ENCODE assay signal across 8 cellular contexts in genomic region chrX:12974797-12975669, GRCh38. TPM values are rescaled to one million over a fixed set of nuclear protein-coding genes. Genes with fewer than 3 reads are reported as not detected.
DNase-seq lines count a peak whose midpoint lies in the region; ATAC-seq and TF ChIP-seq lines count a peak whose summit lies in the region.

Gene TMSB4X, plus strand, starts transcription at chrX:12975110.

- WGBS in ectodermal cell, 2 experiments, result 0 to 1% methylated on average over 57 to 58 of the region's 60 CpGs
- WGBS in lung, 2 donors, result 0 to 17% methylated on average over 37 to 60 of the region's 60 CpGs

- ATAC-seq in GM19351 (IDR thresholded peaks at IDR 0.05; ENCODE audit: unreplicated experiment) (peak; percentile 25), HG03571 (IDR thresholded peaks at IDR 0.05; ENCODE audit: unreplicated experiment) (peak; percentile 27), lung (ENCODE audit: insufficient read depth, low FRiP score) (peak; percentile 78)

- peak; percentile 74 for DNase-seq in AG09319 (ENCODE audit: extremely low read depth, low read depth)
- DNase-seq in NOMO-1 (lab: John Stamatoyannopoulos, UW; ENCODE audit: unreplicated experiment in 2 of 2), result peak; percentile 83 to 89
- peak; percentile 92 for DNase-seq in activated CD8-positive, alpha-beta memory T cell treated with anti-CD3 and anti-CD28 coated beads for 24 hours
- DNase-seq in lung (ENCODE audit: low spot score), result peak; percentile 84
- DNase-seq in stimulated activated CD4-positive, alpha-beta T cell treated with anti-CD3 and anti-CD28 coated beads, TNF-alpha, amount 100 ng/mL, for 4 hours (ENCODE audit: low read depth in 3 of 3), result peak; percentile 63 to 68 (median 66)

- peak within 1 kb of the TSS; percentile 90 for H3K27ac ChIP-seq in ectodermal cell (ENCODE audit: insufficient read depth, low read depth, low read length, poor library complexity, severe bottlenecking)
- peak within 1 kb of the TSS; percentile 80 to 97 for H3K27ac ChIP-seq in lung (ENCODE audit: low read depth in 1 of 2, low read length in 1 of 2)

- TF ChIP-seq CTCF in AG09319 (IDR thresholded peaks at IDR 0.05; ENCODE audit: low read depth, low read length), result no peak
- TF ChIP-seq CTCF in lung (IDR thresholded peaks at IDR 0.05; ENCODE audit: control extremely low read depth, extremely low read depth), result no peak

- peak within 1 kb of the TSS; percentile 83 for H3K4me3 ChIP-seq in ectodermal cell (ENCODE audit: insufficient read depth, low read depth, low read length)
- peak within 1 kb of the TSS; percentile 77 for H3K4me3 ChIP-seq in lung

- H3K36me3 ChIP-seq in ectodermal cell (ENCODE audit: control insufficient read depth, insufficient read depth, low read length) (no peaks in the 10 kb centered on the region), lung (ENCODE audit: control insufficient read depth in 2 of 2, insufficient read depth in 2 of 2, low read length in 2 of 2) (no peaks in the 10 kb centered on the region)

- H3K9me3 ChIP-seq in ectodermal cell (ENCODE audit: control insufficient read depth, low read length), result no peaks in the 10 kb centered on the region
- peaks cover 0 to 5% of the 10 kb centered on the region in 2 donors for H3K9me3 ChIP-seq in lung (ENCODE audit: control insufficient read depth in 2 of 2, insufficient read depth in 1 of 2, low read length in 1 of 2)

- H3K4me1 ChIP-seq in ectodermal cell (ENCODE audit: control insufficient read depth, insufficient read depth, low read length) (no peaks in the 10 kb centered on the region), lung (ENCODE audit: control insufficient read depth in 2 of 2, insufficient read depth in 2 of 2, low read length in 2 of 2) (peaks cover 0 to 7% of the 10 kb centered on the region in 2 donors)

- H3K27me3 ChIP-seq in ectodermal cell (ENCODE audit: control insufficient read depth, insufficient read depth, low read length, poor library complexity, severe bottlenecking), result no peaks in the 10 kb centered on the region
- no peaks in the 10 kb centered on the region for H3K27me3 ChIP-seq in lung (ENCODE audit: control insufficient read depth, insufficient read depth)

RNA-seq across cellular contexts. Expression of gene TMSB4X, which starts in this region (rescaled TPM):
- polyA plus RNA-seq in ectodermal cell (2013, experiment 1 of 4), result 1,651 TPM
- polyA plus RNA-seq in ectodermal cell (2013, experiment 2 of 4), result 1,489 TPM
- polyA plus RNA-seq in ectodermal cell (2013, experiment 3 of 4), result 1,632 TPM
- polyA plus RNA-seq in ectodermal cell (2013, experiment 4 of 4), result 1,810 TPM
- total RNA-seq in lung, result 1,000 to 10,000 TPM; 4,686 to 8,614 TPM
- polyA plus RNA-seq in lung, result 1,000 to 10,000 TPM; 7,790 to 9,527 TPM

Comparison
In these comparisons a context has a peak if more than half of its experiments do, and no peak if none do; other contexts are left out.
1. Peak in every context shown above with its lines: DNase-seq, ATAC-seq, H3K4me3 ChIP-seq and H3K27ac ChIP-seq.
2. ATAC-seq: peak in every context shown above with its lines; median percentile 78 in lung; 27 in HG03571; 25 in GM19351.